Comparison of ENCODE assay signal across 8 cellular contexts in genomic region chr1:108561145-108561458, GRCh38. TPM values are rescaled to one million over a fixed set of nuclear protein-coding genes. Genes with fewer than 3 reads are reported as not detected.
DNase-seq lines count a peak whose midpoint lies in the region; ATAC-seq and TF ChIP-seq lines count a peak whose summit lies in the region.
"Had no signal": no experiment of that assay in that cellular context is flagged by ENCODE, and none has a peak within 500 bp of the region (broad histone marks: within the 10 kb centered on the region; RNA-seq: fewer than 3 reads in every experiment).

No MANE protein-coding gene starts in this region.

- peaks cover 17% of the 10 kb centered on the region for H4K20me1 ChIP-seq in smooth muscle cell (ENCODE audit: low read depth)

- H3K27me3 ChIP-seq in SJCRH30 (no peaks in the 10 kb centered on the region), smooth muscle cell (ENCODE audit: low read depth) (no peaks in the 10 kb centered on the region)

- peak overlapping the region; percentile 63 for H3K4me3 ChIP-seq in SJCRH30
- H3K4me3 ChIP-seq in fibroblast of villous mesenchyme (ENCODE audit: low read depth, low read length): peak overlapping the region; percentile 82
- peak overlapping the region; percentile 81 for H3K4me3 ChIP-seq in smooth muscle cell

- H3K36me3 ChIP-seq in SJCRH30 (no peaks in the 10 kb centered on the region), smooth muscle cell (ENCODE audit: low read depth) (no peaks in the 10 kb centered on the region)

- no peak overlapping the region for H2AFZ ChIP-seq in smooth muscle cell (ENCODE audit: low read depth)

- H3F3A ChIP-seq in smooth muscle cell (ENCODE audit: low read depth): peaks cover 8% of the 10 kb centered on the region

- ATAC-seq in GM19438 (IDR thresholded peaks at IDR 0.05; ENCODE audit: low read depth, unreplicated experiment): peak; percentile 24

- TF ChIP-seq CTCF in fibroblast of villous mesenchyme (IDR thresholded peaks at IDR 0.05; ENCODE audit: insufficient read depth, low read depth, low read length): no peak
- no peak for TF ChIP-seq CTCF in smooth muscle cell (IDR thresholded peaks at IDR 0.05; ENCODE audit: borderline replicate concordance, insufficient read depth, poor library complexity, severe bottlenecking)

- H3K27ac ChIP-seq in SJCRH30 (no peak overlapping the region), smooth muscle cell (ENCODE audit: low read depth) (no peak overlapping the region)
- H3K27ac ChIP-seq: epithelial cell of prostate had no signal

- H3K9ac ChIP-seq in smooth muscle cell (ENCODE audit: low read depth): no peak overlapping the region

- DNase-seq in SJCRH30 (no peak), fibroblast of villous mesenchyme (ENCODE audit: low read depth) (no peak), smooth muscle cell (lab: John Stamatoyannopoulos, UW; ENCODE audit: unreplicated experiment) (no peak), NCI-H524 treated with DMSO at 0.1 percent for 48 hours (lab: John Stamatoyannopoulos, UW) (no peak), NCI-H2171 (lab: John Stamatoyannopoulos, UW) (no peak), NCI-H526 treated with DMSO at 0.1 percent for 48 hours (lab: John Stamatoyannopoulos, UW) (no peak)

- peak overlapping the region; percentile 93 for H3K4me2 ChIP-seq in smooth muscle cell

- H3K79me2 ChIP-seq in smooth muscle cell (ENCODE audit: low read depth): peaks cover 45% of the 10 kb centered on the region

- no peaks in the 10 kb centered on the region for H3K9me3 ChIP-seq in SJCRH30 (replicated peaks)
- no peaks in the 10 kb centered on the region for H3K9me3 ChIP-seq in smooth muscle cell (replicated peaks; ENCODE audit: low read depth)

- H3K4me1 ChIP-seq in SJCRH30 (peaks cover 5% of the 10 kb centered on the region; the same call in 1 of the 2 replicates), smooth muscle cell (ENCODE audit: low read depth) (peaks cover 8% of the 10 kb centered on the region)

RNA-seq across cellular contexts. Expression of gene EEIG2, which starts 1.2 kb away (rescaled TPM):
- 15.8 and 17.9 TPM in 2 replicates for total RNA-seq in SJCRH30 (2014; rRNA removed; shearing (Covaris generic))
- 13.5 and 23.7 TPM in 2 replicates for total RNA-seq in fibroblast of villous mesenchyme
- 8.0 and 13.7 TPM in 2 replicates for total RNA-seq in smooth muscle cell
- polyA plus RNA-seq in smooth muscle cell: 2.8 and 3.7 TPM in 2 replicates
